Comparison of ENCODE assay signal across 10 cellular contexts in genomic region chr16:53429221-53429943, GRCh38. TPM values are rescaled to one million over a fixed set of nuclear protein-coding genes. Genes with fewer than 3 reads are reported as not detected.
DNase-seq lines count a peak whose midpoint lies in the region; ATAC-seq, FAIRE-seq and TF ChIP-seq lines count a peak whose summit lies in the region.
"Had no signal": no experiment of that assay in that cellular context is flagged by ENCODE, and none has a peak within 500 bp of the region (broad histone marks: within the 10 kb centered on the region; RNA-seq: fewer than 3 reads in every experiment).

No MANE protein-coding gene starts in this region.

- DNase-seq in DMS 273 treated with DMSO at 0.1 percent for 48 hours (lab: John Stamatoyannopoulos, UW), result peak; percentile 89
- DNase-seq in LNCaP clone FGC (ENCODE audit: low read depth), result peak; percentile 58
- DNase-seq in brain microvascular endothelial cell, result peak; percentile 63
- peak in 1 of 2 experiments; percentile 64 for DNase-seq in mesothelial cell of epicardium (ENCODE audit: low spot score in 2 of 2, unreplicated experiment in 2 of 2)
- DNase-seq in small intestine, result no peak
- no peak for DNase-seq in stimulated activated naive CD8-positive, alpha-beta T cell treated with anti-CD3 and anti-CD28 coated beads, Interleukin-15, amount 100 ng/mL, for 72 hours
- DNase-seq in effector CD8-positive, alpha-beta T cell (lab: John Stamatoyannopoulos, UW), result no peak
- DNase-seq: activated gamma-delta T cell had no signal

- in situ Hi-C loops in brain microvascular endothelial cell (cut with HindIII; ENCODE audit: low pct_ligation_motif_present, low sequenced_read_pairs), result no loop called here

- H3K27ac Mint-ChIP-seq in mesothelial cell of epicardium, result peak overlapping the region; percentile 93
- H3K27ac Mint-ChIP-seq in stimulated activated naive CD8-positive, alpha-beta T cell treated with anti-CD3 and anti-CD28 coated beads, Interleukin-15, amount 100 ng/mL, for 72 hours, result no peak overlapping the region

- H3K4me3 ChIP-seq in LNCaP clone FGC (ENCODE audit: low read depth, low read length), result no peak overlapping the region
- H3K4me3 ChIP-seq in brain microvascular endothelial cell (ENCODE audit: low read depth, low read length), result no peak overlapping the region
- H3K4me3 ChIP-seq in small intestine (ENCODE audit: low read depth in 1 of 2, low read length in 2 of 2), result no peak overlapping the region
- H3K4me3 ChIP-seq: thoracic aorta had no signal

- peaks cover 16% of the 10 kb centered on the region for H3K36me3 Mint-ChIP-seq in mesothelial cell of epicardium

- no peaks in the 10 kb centered on the region for H3K27me3 ChIP-seq in brain microvascular endothelial cell (replicated peaks)
- H3K27me3 ChIP-seq in small intestine (ENCODE audit: control insufficient read depth in 2 of 2, insufficient read depth in 2 of 2, low read length in 2 of 2), result no peaks in the 10 kb centered on the region

- H3K36me3 ChIP-seq in brain microvascular endothelial cell (replicated peaks), result no peaks in the 10 kb centered on the region
- H3K36me3 ChIP-seq in small intestine (ENCODE audit: control insufficient read depth in 2 of 2, insufficient read depth in 2 of 2, low read length in 2 of 2), result no peaks in the 10 kb centered on the region
- H3K36me3 ChIP-seq: thoracic aorta had no signal

- FAIRE-seq in small intestine (lab: Jason Lieb, UNC), result no peak

- H3K27ac ChIP-seq in brain microvascular endothelial cell, result no peak overlapping the region
- H3K27ac ChIP-seq in small intestine (ENCODE audit: low read depth in 1 of 2, low read length in 1 of 2), result no peak overlapping the region
- H3K27ac ChIP-seq: thoracic aorta had no signal

- H3K4me3 Mint-ChIP-seq in mesothelial cell of epicardium, result no peak overlapping the region
- H3K4me3 Mint-ChIP-seq in stimulated activated naive CD8-positive, alpha-beta T cell treated with anti-CD3 and anti-CD28 coated beads, Interleukin-15, amount 100 ng/mL, for 72 hours, result no peak overlapping the region

- H3K4me1 Mint-ChIP-seq in mesothelial cell of epicardium, result peaks cover 39% of the 10 kb centered on the region
- H3K4me1 Mint-ChIP-seq in stimulated activated naive CD8-positive, alpha-beta T cell treated with anti-CD3 and anti-CD28 coated beads, Interleukin-15, amount 100 ng/mL, for 72 hours, result peaks cover 8% of the 10 kb centered on the region

- no peak for TF ChIP-seq CTCF in LNCaP clone FGC (IDR thresholded peaks at IDR 0.05; ENCODE audit: control insufficient read depth, extremely low read depth, insufficient read depth)
- no peak for TF ChIP-seq CTCF in brain microvascular endothelial cell (IDR thresholded peaks at IDR 0.05; ENCODE audit: low read depth, low read length, missing control alignments)
- TF ChIP-seq CTCF in mesothelial cell of epicardium (IDR thresholded peaks at IDR 0.05; ENCODE audit: unreplicated experiment), result no peak

- peaks cover 25% of the 10 kb centered on the region for H3K9me3 Mint-ChIP-seq in mesothelial cell of epicardium
- peaks cover 10 to 15% of the 10 kb centered on the region in 2 donors for H3K9me3 Mint-ChIP-seq in stimulated activated naive CD8-positive, alpha-beta T cell treated with anti-CD3 and anti-CD28 coated beads, Interleukin-15, amount 100 ng/mL, for 72 hours

- H3K9me3 ChIP-seq in small intestine (ENCODE audit: control insufficient read depth, low read depth), result no peaks in the 10 kb centered on the region
- H3K9me3 ChIP-seq: thoracic aorta had no signal

- ATAC-seq in stimulated activated naive CD8-positive, alpha-beta T cell treated with anti-CD3 and anti-CD28 coated beads, Interleukin-15, amount 100 ng/mL, for 72 hours, result no peak
- no peak for ATAC-seq in GM21717 (IDR thresholded peaks at IDR 0.05; ENCODE audit: unreplicated experiment)

- no peaks in the 10 kb centered on the region for H3K4me1 ChIP-seq in small intestine (ENCODE audit: control insufficient read depth in 2 of 2, insufficient read depth in 1 of 2, low read depth in 1 of 2, low read length in 1 of 2)

- 71 to 77% (median 75%) methylated on average over 4 of the region's 4 CpGs for WGBS in small intestine, 3 donors

- no peaks in the 10 kb centered on the region for H3K27me3 Mint-ChIP-seq in mesothelial cell of epicardium (ENCODE audit: low read depth)
- H3K27me3 Mint-ChIP-seq in stimulated activated naive CD8-positive, alpha-beta T cell treated with anti-CD3 and anti-CD28 coated beads, Interleukin-15, amount 100 ng/mL, for 72 hours, result no peaks in the 10 kb centered on the region

RNA-seq across cellular contexts. Expression of gene RBL2, which starts 4.9 kb away (rescaled TPM):
- total RNA-seq in mesothelial cell of epicardium, result 57.2 to 59.2 TPM (median 58.1 TPM) in 3 replicates
- polyA plus RNA-seq in small intestine, result 10 to 100 TPM; 20.5 to 33.8 (median 23.3) TPM

Comparison
In these comparisons a context has a peak if more than half of its experiments do, and no peak if none do; other contexts are left out.
1. DNase-seq: peak in DMS 273 treated with DMSO at 0.1 percent for 48 hours (single experiment), LNCaP clone FGC (single experiment) and brain microvascular endothelial cell (single experiment); none in small intestine (single experiment), stimulated activated naive CD8-positive, alpha-beta T cell treated with anti-CD3 and anti-CD28 coated beads, Interleukin-15, amount 100 ng/mL, for 72 hours (0 of 2) and effector CD8-positive, alpha-beta T cell (single experiment).